In genomic region chr17:16975744-16976625, GRCh38 we compare ENCODE assay signal across 1 cellular context.
TF ChIP-seq lines count a peak whose summit lies in the region.

No MANE protein-coding gene starts in this region.

TF ChIP-seq in GM12878, 131 proteins besides CTCF, POLR2A, EP300 and RAD21 (continued from another document and continues in another):
- TF ChIP-seq, protein P1, sequence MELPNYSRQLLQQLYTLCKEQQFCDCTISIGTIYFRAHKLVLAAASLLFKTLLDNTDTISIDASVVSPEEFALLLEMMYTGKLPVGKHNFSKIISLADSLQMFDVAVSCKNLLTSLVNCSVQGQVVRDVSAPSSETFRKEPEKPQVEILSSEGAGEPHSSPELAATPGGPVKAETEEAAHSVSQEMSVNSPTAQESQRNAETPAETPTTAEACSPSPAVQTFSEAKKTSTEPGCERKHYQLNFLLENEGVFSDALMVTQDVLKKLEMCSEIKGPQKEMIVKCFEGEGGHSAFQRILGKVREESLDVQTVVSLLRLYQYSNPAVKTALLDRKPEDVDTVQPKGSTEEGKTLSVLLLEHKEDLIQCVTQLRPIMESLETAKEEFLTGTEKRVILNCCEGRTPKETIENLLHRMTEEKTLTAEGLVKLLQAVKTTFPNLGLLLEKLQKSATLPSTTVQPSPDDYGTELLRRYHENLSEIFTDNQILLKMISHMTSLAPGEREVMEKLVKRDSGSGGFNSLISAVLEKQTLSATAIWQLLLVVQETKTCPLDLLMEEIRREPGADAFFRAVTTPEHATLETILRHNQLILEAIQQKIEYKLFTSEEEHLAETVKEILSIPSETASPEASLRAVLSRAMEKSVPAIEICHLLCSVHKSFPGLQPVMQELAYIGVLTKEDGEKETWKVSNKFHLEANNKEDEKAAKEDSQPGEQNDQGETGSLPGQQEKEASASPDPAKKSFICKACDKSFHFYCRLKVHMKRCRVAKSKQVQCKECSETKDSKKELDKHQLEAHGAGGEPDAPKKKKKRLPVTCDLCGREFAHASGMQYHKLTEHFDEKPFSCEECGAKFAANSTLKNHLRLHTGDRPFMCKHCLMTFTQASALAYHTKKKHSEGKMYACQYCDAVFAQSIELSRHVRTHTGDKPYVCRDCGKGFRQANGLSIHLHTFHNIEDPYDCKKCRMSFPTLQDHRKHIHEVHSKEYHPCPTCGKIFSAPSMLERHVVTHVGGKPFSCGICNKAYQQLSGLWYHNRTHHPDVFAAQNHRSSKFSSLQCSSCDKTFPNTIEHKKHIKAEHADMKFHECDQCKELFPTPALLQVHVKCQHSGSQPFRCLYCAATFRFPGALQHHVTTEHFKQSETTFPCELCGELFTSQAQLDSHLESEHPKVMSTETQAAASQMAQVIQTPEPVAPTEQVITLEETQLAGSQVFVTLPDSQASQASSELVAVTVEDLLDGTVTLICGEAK (IDR thresholded peaks at IDR 0.05; ENCODE audit: borderline replicate concordance) = no peak
- TF ChIP-seq RUNX3 (IDR thresholded peaks at IDR 0.05; ENCODE audit: low read length) = peak; percentile 81
- no peak for TF ChIP-seq ASH2L (IDR thresholded peaks at IDR 0.05; ENCODE audit: borderline replicate concordance, low read depth)
- no peak for TF ChIP-seq BRCA1 (IDR thresholded peaks at IDR 0.05; ENCODE audit: low read depth, low read length)
- TF ChIP-seq CBX3 (IDR thresholded peaks at IDR 0.05; ENCODE audit: borderline replicate concordance, low read depth) = no peak
- TF ChIP-seq KLF5 (IDR thresholded peaks at IDR 0.05; ENCODE audit: partially characterized antibody) = no peak
- TF ChIP-seq MAX (IDR thresholded peaks at IDR 0.05; ENCODE audit: low read depth, low read length) = no peak
- peak; percentile 74 for TF ChIP-seq IRF4 (IDR thresholded peaks at IDR 0.05; ENCODE audit: low read depth, low read length)
- TF ChIP-seq NRF1 (conservative IDR thresholded peaks at IDR 0.05; ENCODE audit: low read depth, low read length) = no peak
- TF ChIP-seq RELB (IDR thresholded peaks at IDR 0.05; ENCODE audit: low read depth) = peak; percentile 53
- no peak for TF ChIP-seq TARDBP (IDR thresholded peaks at IDR 0.05; ENCODE audit: borderline replicate concordance)
- no peak for TF ChIP-seq BACH1 (IDR thresholded peaks at IDR 0.05; ENCODE audit: borderline replicate concordance)
- TF ChIP-seq, protein P2, sequence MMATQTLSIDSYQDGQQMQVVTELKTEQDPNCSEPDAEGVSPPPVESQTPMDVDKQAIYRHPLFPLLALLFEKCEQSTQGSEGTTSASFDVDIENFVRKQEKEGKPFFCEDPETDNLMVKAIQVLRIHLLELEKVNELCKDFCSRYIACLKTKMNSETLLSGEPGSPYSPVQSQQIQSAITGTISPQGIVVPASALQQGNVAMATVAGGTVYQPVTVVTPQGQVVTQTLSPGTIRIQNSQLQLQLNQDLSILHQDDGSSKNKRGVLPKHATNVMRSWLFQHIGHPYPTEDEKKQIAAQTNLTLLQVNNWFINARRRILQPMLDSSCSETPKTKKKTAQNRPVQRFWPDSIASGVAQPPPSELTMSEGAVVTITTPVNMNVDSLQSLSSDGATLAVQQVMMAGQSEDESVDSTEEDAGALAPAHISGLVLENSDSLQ (IDR thresholded peaks at IDR 0.05) = no peak
- TF ChIP-seq ZBTB11 (CRISPR knock-in tag; IDR thresholded peaks at IDR 0.05) = no peak
- peak; percentile 59 to 81; a peak in 3 of 4 replicates for TF ChIP-seq BHLHE40 (IDR thresholded peaks at IDR 0.05; ENCODE audit: borderline replicate concordance in 1 of 2, low read depth in 2 of 2, low read length in 1 of 2)
- TF ChIP-seq ZNF622 (IDR thresholded peaks at IDR 0.05) = no peak
- peak; percentile 69; the same call in 1 of the 2 replicates for TF ChIP-seq ZNF687 (IDR thresholded peaks at IDR 0.05)
- no peak for TF ChIP-seq RFX5 (IDR thresholded peaks at IDR 0.05; ENCODE audit: low read depth, low read length)
- TF ChIP-seq BMI1 (IDR thresholded peaks at IDR 0.05; ENCODE audit: borderline replicate concordance) = no peak
- 0 out of 2 replicates have a peak, but pooled peaks have one; percentile 27 for TF ChIP-seq TBL1XR1 (IDR thresholded peaks at IDR 0.05; ENCODE audit: low read depth, low read length)
- TF ChIP-seq NKRF (conservative IDR thresholded peaks at IDR 0.05) = 0 out of 2 replicates have a peak, but pooled peaks have one; percentile 52
- TF ChIP-seq DPF2 (IDR thresholded peaks at IDR 0.05) = peak; percentile 61; the same call in 1 of the 2 replicates
- TF ChIP-seq STAT3 (IDR thresholded peaks at IDR 0.05; ENCODE audit: low read depth, low read length) = no peak
- TF ChIP-seq EED (IDR thresholded peaks at IDR 0.05; ENCODE audit: low read depth) = peak; percentile 62
- TF ChIP-seq ZNF217 (IDR thresholded peaks at IDR 0.05) = no peak
- no peak for TF ChIP-seq YBX1 (IDR thresholded peaks at IDR 0.05)
- no peak for TF ChIP-seq REST (IDR thresholded peaks at IDR 0.05; ENCODE audit: low read depth, low read length)
- TF ChIP-seq SREBF1 (IDR thresholded peaks at IDR 0.05; ENCODE audit: low read length) = no peak
- TF ChIP-seq ZNF24 (IDR thresholded peaks at IDR 0.05) = peak; percentile 85
- no peak for TF ChIP-seq ESRRA (IDR thresholded peaks at IDR 0.05; ENCODE audit: low read length)
- TF ChIP-seq ZSCAN29 (IDR thresholded peaks at IDR 0.05) = no peak
- no peak for TF ChIP-seq ZZZ3 (IDR thresholded peaks at IDR 0.05; ENCODE audit: control insufficient read depth, insufficient read length, low read depth)
- TF ChIP-seq ZNF274 (IDR thresholded peaks at IDR 0.05; ENCODE audit: insufficient read depth, insufficient read length) = no peak
- no peak for TF ChIP-seq NBN (IDR thresholded peaks at IDR 0.05)
- no peak for TF ChIP-seq CHD4 (IDR thresholded peaks at IDR 0.05)
- no peak for TF ChIP-seq NR2C1 (IDR thresholded peaks at IDR 0.05)
- peak; percentile 14; the same call in 1 of the 2 replicates for TF ChIP-seq RAD51 (IDR thresholded peaks at IDR 0.05)
- peak; percentile 39; the same call in 1 of the 2 replicates for TF ChIP-seq BCL11A (IDR thresholded peaks at IDR 0.05; ENCODE audit: low read depth, low read length)
- peak; percentile 73 for TF ChIP-seq CBFB (IDR thresholded peaks at IDR 0.05; ENCODE audit: low read depth)
